ENCODE assay signal across 15 cellular contexts in the genomic region with DNA sequence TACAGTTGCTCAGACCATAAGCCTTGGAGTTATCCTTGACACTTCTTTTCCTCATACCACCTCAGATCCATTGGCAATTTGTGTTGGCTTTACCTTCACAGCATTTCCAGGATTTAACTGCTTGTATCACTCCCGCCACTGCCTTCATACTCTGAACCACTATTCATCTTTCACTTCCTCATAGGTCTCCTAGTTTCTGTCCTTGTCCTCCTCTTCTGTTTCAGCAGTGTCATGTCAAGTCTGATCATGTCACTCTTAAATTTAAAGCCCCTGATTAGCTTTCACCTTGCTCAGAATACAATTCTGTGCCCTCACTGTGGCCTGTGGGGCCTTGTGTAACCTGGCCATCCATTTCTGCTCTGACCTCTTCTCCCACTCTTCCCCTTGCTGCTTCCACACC. TPM values are rescaled to one million over a fixed set of nuclear protein-coding genes. Genes with fewer than 3 reads are reported as not detected.
A peak's percentile ranks its signal among the peaks of the same experiment; 100 is the strongest.
DNase-seq lines count a peak whose midpoint lies in the region; ATAC-seq and TF ChIP-seq lines count a peak whose summit lies in the region.
"Had no signal": no experiment of that assay in that cellular context is flagged by ENCODE, and none has a peak within 500 bp of the region (broad histone marks: within the 10 kb centered on the region; RNA-seq: fewer than 3 reads in every experiment).

No MANE protein-coding gene starts in this region.

- intact Hi-C loops in dorsolateral prefrontal cortex (cut with DNase I), result no loop called here

- no peak overlapping the region for H3K9ac ChIP-seq in GM23248

- no peak for TF ChIP-seq CTCF in dorsolateral prefrontal cortex (IDR thresholded peaks at IDR 0.05 in 54 of 56, conservative IDR thresholded peaks at IDR 0.05 in 2 of 56; ENCODE audit: low read depth in 1 of 56, partially characterized antibody in 56 of 56)
- TF ChIP-seq CTCF in coronary artery (IDR thresholded peaks at IDR 0.05), result no peak
- TF ChIP-seq CTCF in brain microvascular endothelial cell (IDR thresholded peaks at IDR 0.05; ENCODE audit: low read depth, low read length, missing control alignments), result no peak

- in situ Hi-C loops in GM23248 (cut with MboI), result no loop called here
- in situ Hi-C loops in brain microvascular endothelial cell (cut with HindIII; ENCODE audit: low pct_ligation_motif_present, low sequenced_read_pairs), result no loop called here

- H3K36me3 ChIP-seq in GM23248 (ENCODE audit: low read depth) (no peaks in the 10 kb centered on the region), brain microvascular endothelial cell (replicated peaks) (no peaks in the 10 kb centered on the region)

- H3K27me3 ChIP-seq in dorsolateral prefrontal cortex (no peaks in the 10 kb centered on the region), GM23248 (replicated peaks; ENCODE audit: insufficient read depth) (no peaks in the 10 kb centered on the region), brain microvascular endothelial cell (replicated peaks) (no peaks in the 10 kb centered on the region)

- H3K4me3 ChIP-seq in dorsolateral prefrontal cortex, result no peak overlapping the region
- no peak overlapping the region for H3K4me3 ChIP-seq in GM23248
- H3K4me3 ChIP-seq in coronary artery, result no peak overlapping the region
- H3K4me3 ChIP-seq in brain microvascular endothelial cell (ENCODE audit: low read depth, low read length), result no peak overlapping the region

- no peaks in the 10 kb centered on the region for H3K79me2 ChIP-seq in GM23248 (ENCODE audit: insufficient read depth)

- no peaks in the 10 kb centered on the region for H3K9me3 ChIP-seq in GM23248 (ENCODE audit: low read depth)

- no peaks in the 10 kb centered on the region for H3K9me2 ChIP-seq in GM23248 (ENCODE audit: insufficient read depth)

- no peaks in the 10 kb centered on the region for H4K20me1 ChIP-seq in GM23248 (ENCODE audit: insufficient read depth)

- H3F3A ChIP-seq in GM23248 (ENCODE audit: insufficient read depth), result no peaks in the 10 kb centered on the region

- H2AFZ ChIP-seq in GM23248, result no peak overlapping the region

- no peak for DNase-seq in dorsolateral prefrontal cortex
- DNase-seq in GM23248, result no peak
- DNase-seq in central memory CD4-positive, alpha-beta T cell, result no peak
- no peak for DNase-seq in coronary artery (ENCODE audit: low spot score)
- no peak for DNase-seq in brain microvascular endothelial cell
- DNase-seq: activated CD4-positive, CD25-positive, alpha-beta regulatory T cell treated with anti-CD3 and anti-CD28 coated beads, Interleukin-2, amount 50 U/mL, for 72 hours; activated naive CD8-positive, alpha-beta T cell treated with anti-CD3 and anti-CD28 coated beads, Interleukin-2, amount 50 U/mL, for 24 hours; DMS53; endodermal cell; naive B cell; NCI-H1105; RPMI8226 had no signal

- H3K4me1 ChIP-seq in GM23248 (ENCODE audit: insufficient read depth), result no peaks in the 10 kb centered on the region

- ATAC-seq in GM18907 (IDR thresholded peaks at IDR 0.05; ENCODE audit: unreplicated experiment) (peak; percentile 89), GM21717 (IDR thresholded peaks at IDR 0.05; ENCODE audit: unreplicated experiment) (peak; percentile 98), HG03196 (IDR thresholded peaks at IDR 0.05; ENCODE audit: unreplicated experiment) (peak; percentile 84)
- ATAC-seq: activated naive CD8-positive, alpha-beta T cell treated with anti-CD3 and anti-CD28 coated beads, Interleukin-2, amount 50 U/mL, for 24 hours had no signal

- H3K27ac ChIP-seq in dorsolateral prefrontal cortex (peak overlapping the region in 43 of 59 donors; percentile 5 to 78 (median 48)), GM23248 (no peak overlapping the region), coronary artery (no peak overlapping the region), brain microvascular endothelial cell (no peak overlapping the region)

- 86 to 97% methylated on average over 1 of the region's 1 CpG for WGBS in GM23248 (ENCODE audit: low coverage in 1 of 2, low lambda C conversion rate in 2 of 2, missing lambda C conversion rate in 2 of 2), 2 experiments

- H3K4me2 ChIP-seq in GM23248 (ENCODE audit: unreplicated experiment), result no peak overlapping the region

RNA-seq across cellular contexts. Expression of a gene that starts 34.7 kb away (rescaled TPM):
- total RNA-seq in dorsolateral prefrontal cortex, result 100 to 1,000 TPM in 22 of 120 experiments, 10 to 100 TPM in 98; 19.7 to 154 (median 80.6) TPM
- total RNA-seq in GM23248 (2014; rRNA removed; shearing (Covaris generic)), result 0.76 and 1.9 TPM in 2 replicates
- polyA plus RNA-seq in GM23248 (2016; fragmentation: Nextera tagmentation; extraction: Ambion mirVana), result 0.58 and 0.83 TPM in 2 replicates

Comparison
In these comparisons a context has a peak if more than half of its experiments do, and no peak if none do; other contexts are left out.
1. H3K27ac ChIP-seq: peak in dorsolateral prefrontal cortex (43 of 59); none in GM23248 (single experiment), coronary artery (0 of 2) and brain microvascular endothelial cell (single experiment).
2. Peak in every context shown above with its lines, with median percentiles within 50 percentile points of each other: ATAC-seq.